ENCODE assay signal across 8 cellular contexts in genomic region chr15:68276668-68277067, GRCh38. TPM values are rescaled to one million over a fixed set of nuclear protein-coding genes. Genes with fewer than 3 reads are reported as not detected.
DNase-seq lines count a peak whose midpoint lies in the region; ATAC-seq and TF ChIP-seq lines count a peak whose summit lies in the region.

No MANE protein-coding gene starts in this region.

- H3K36me3 ChIP-seq in iPS-20b (ENCODE audit: insufficient read depth, low read depth, low read length) = peaks cover 2% of the 10 kb centered on the region; the same call in 1 of the 2 replicates
- no peaks in the 10 kb centered on the region for H3K36me3 ChIP-seq in stomach

- peaks cover 4% of the 10 kb centered on the region for H3K27me3 Mint-ChIP-seq in activated T-helper 2 cell treated with anti-CD3 and anti-CD28 coated beads, Interferon-gamma antibody, Interleukin-2, Interleukin-4, amounts not matched to agents 10 μg/mL and 5 μg/mL and 100 μg/mL, durations not matched to agents 14 hours and 24 hours and 36 hours (ENCODE audit: low read depth)

- no peak for TF ChIP-seq POLR2A in stomach (IDR thresholded peaks at IDR 0.05)

- peak overlapping the region; percentile 97 for H3K27ac ChIP-seq in iPS-20b (ENCODE audit: low read length)
- peak overlapping the region; percentile 42 to 99 (median 97) for H3K27ac ChIP-seq in stomach

- peak overlapping the region; percentile 96 for H3K27ac Mint-ChIP-seq in activated T-helper 2 cell treated with anti-CD3 and anti-CD28 coated beads, Interferon-gamma antibody, Interleukin-2, Interleukin-4, amounts not matched to agents 10 μg/mL and 5 μg/mL and 100 μg/mL, durations not matched to agents 14 hours and 24 hours and 36 hours

- H3K4me1 Mint-ChIP-seq in activated T-helper 2 cell treated with anti-CD3 and anti-CD28 coated beads, Interferon-gamma antibody, Interleukin-2, Interleukin-4, amounts not matched to agents 10 μg/mL and 5 μg/mL and 100 μg/mL, durations not matched to agents 14 hours and 24 hours and 36 hours (ENCODE audit: low read depth) = peaks cover 44% of the 10 kb centered on the region

- H3K9me3 ChIP-seq in iPS-20b (ENCODE audit: insufficient read depth, low read depth, low read length) (no peaks in the 10 kb centered on the region), stomach (no peaks in the 10 kb centered on the region)

- TF ChIP-seq CTCF in stomach (IDR thresholded peaks at IDR 0.05) = no peak

- peak overlapping the region; percentile 97 for H3K9ac ChIP-seq in iPS-20b (ENCODE audit: low read depth, low read length)

- TF ChIP-seq EP300 in stomach (IDR thresholded peaks at IDR 0.05) = no peak

- ATAC-seq in GM18861 (IDR thresholded peaks at IDR 0.05; ENCODE audit: unreplicated experiment) = no peak

- DNase-seq in DMS79 treated with DMSO at 0.1 percent for 48 hours (lab: John Stamatoyannopoulos, UW) (peak; percentile 38), DMS79 (lab: John Stamatoyannopoulos, UW) (no peak), stomach (no peak), NCI-H345 treated with DMSO at 0.1 percent for 48 hours (lab: John Stamatoyannopoulos, UW; ENCODE audit: unreplicated experiment) (no peak), NCI-H748 treated with DMSO at 0.1 percent for 48 hours (lab: John Stamatoyannopoulos, UW) (no peak)
- no peak for DNase-seq in activated T-helper 2 cell treated with anti-CD3 and anti-CD28 coated beads, Interferon-gamma antibody, Interleukin-2, Interleukin-4, amounts not matched to agents 10 μg/mL and 5 μg/mL and 100 μg/mL, durations not matched to agents 14 hours and 24 hours and 36 hours (ENCODE audit: low spot score)

- H3K9me3 Mint-ChIP-seq in activated T-helper 2 cell treated with anti-CD3 and anti-CD28 coated beads, Interferon-gamma antibody, Interleukin-2, Interleukin-4, amounts not matched to agents 10 μg/mL and 5 μg/mL and 100 μg/mL, durations not matched to agents 14 hours and 24 hours and 36 hours = no peaks in the 10 kb centered on the region

- no peaks in the 10 kb centered on the region for H3K27me3 ChIP-seq in iPS-20b (ENCODE audit: insufficient read depth, low read length)
- H3K27me3 ChIP-seq in stomach = no peaks in the 10 kb centered on the region

- intact Hi-C loops in activated T-helper 2 cell treated with anti-CD3 and anti-CD28 coated beads, Interferon-gamma antibody, Interleukin-2, Interleukin-4, amounts not matched to agents 10 μg/mL and 5 μg/mL and 100 μg/mL, durations not matched to agents 14 hours and 24 hours and 36 hours (cut with micrococcal nuclease) = loop anchor here (2.0 to 5.0 kb wide), 4 partner anchors 49 to 546 kb away; partner anchors contain the start of genes ANP32A, CLN6, PIAS1 and RNU6-1
- intact Hi-C loops in stomach (cut with DNase I; ENCODE audit: low total_unique reads) = no loop called here

- H3K4me3 Mint-ChIP-seq in activated T-helper 2 cell treated with anti-CD3 and anti-CD28 coated beads, Interferon-gamma antibody, Interleukin-2, Interleukin-4, amounts not matched to agents 10 μg/mL and 5 μg/mL and 100 μg/mL, durations not matched to agents 14 hours and 24 hours and 36 hours (ENCODE audit: low read depth) = peak overlapping the region; percentile 100

- 55 to 72% (median 59%) methylated on average over 3 of the region's 3 CpGs for WGBS in stomach, 5 donors

- H3K36me3 Mint-ChIP-seq in activated T-helper 2 cell treated with anti-CD3 and anti-CD28 coated beads, Interferon-gamma antibody, Interleukin-2, Interleukin-4, amounts not matched to agents 10 μg/mL and 5 μg/mL and 100 μg/mL, durations not matched to agents 14 hours and 24 hours and 36 hours (ENCODE audit: low read depth) = peaks cover 24% of the 10 kb centered on the region

- H3K4me3 ChIP-seq in iPS-20b (ENCODE audit: low read length) = peak overlapping the region; percentile 98
- H3K4me3 ChIP-seq in stomach = peak overlapping the region; percentile 78 to 98 (median 86)

- H3K4me1 ChIP-seq in iPS-20b (ENCODE audit: insufficient read depth, low read length) (peaks cover 35% of the 10 kb centered on the region), stomach (peaks cover 50 to 79% (median 66%) of the 10 kb centered on the region in 4 donors)

RNA-seq across cellular contexts. Expression of gene FEM1B, which starts 0.9 kb away (rescaled TPM):
- total RNA-seq in activated T-helper 2 cell treated with anti-CD3 and anti-CD28 coated beads, Interferon-gamma antibody, Interleukin-2, Interleukin-4, amounts not matched to agents 10 μg/mL and 5 μg/mL and 100 μg/mL, durations not matched to agents 14 hours and 24 hours and 36 hours = 45.1 and 50.4 TPM in 2 replicates
- total RNA-seq in stomach = 10 to 100 TPM; 18.1 to 92.0 (median 31.2) TPM
- polyA plus RNA-seq in stomach = 10 to 100 TPM in 1 of 3 donors, 1 to 10 TPM in 2; 8.2 to 13.3 (median 9.9) TPM

RNA-seq across cellular contexts. Expression of gene CLN6, which starts 47.1 kb away (rescaled TPM):
- 82.4 and 84.9 TPM in 2 replicates for total RNA-seq in activated T-helper 2 cell treated with anti-CD3 and anti-CD28 coated beads, Interferon-gamma antibody, Interleukin-2, Interleukin-4, amounts not matched to agents 10 μg/mL and 5 μg/mL and 100 μg/mL, durations not matched to agents 14 hours and 24 hours and 36 hours
- total RNA-seq in stomach = 100 to 1,000 TPM in 1 of 5 donors, 10 to 100 TPM in 3, 1 to 10 TPM in 1; 6.4 to 151 (median 25.0) TPM
- polyA plus RNA-seq in stomach = 10 to 100 TPM in 1 of 3 donors, 1 to 10 TPM in 2; 8.7 to 17.1 (median 9.2) TPM
